Comparison of ENCODE assay signal across 18 cellular contexts in the genomic region with DNA sequence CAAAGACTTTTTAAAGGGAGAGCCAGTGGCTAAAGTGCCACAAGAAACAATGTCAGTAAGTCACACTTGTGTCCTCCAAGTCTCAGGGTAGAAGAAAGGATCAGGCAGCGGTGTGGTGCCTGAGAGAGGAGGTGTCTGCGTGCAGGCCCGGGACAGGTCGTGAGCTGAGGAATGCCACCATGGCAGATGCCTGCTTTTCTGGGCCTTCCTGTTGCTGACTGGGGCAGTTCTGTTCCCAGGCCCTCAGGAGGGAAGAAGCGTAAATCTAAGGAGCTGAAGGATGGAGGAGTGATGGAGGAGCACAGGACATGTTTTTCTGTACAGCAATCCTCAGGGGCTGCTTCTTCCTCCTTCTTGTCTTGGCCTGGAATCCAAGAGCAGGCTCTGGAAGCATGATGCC.
A peak's percentile ranks its signal among the peaks of the same experiment; 100 is the strongest.
DNase-seq lines count a peak whose midpoint lies in the region; ATAC-seq, FAIRE-seq and TF ChIP-seq lines count a peak whose summit lies in the region.
"Had no signal": no experiment of that assay in that cellular context is flagged by ENCODE, and none has a peak within 500 bp of the region (broad histone marks: within the 10 kb centered on the region; RNA-seq: fewer than 3 reads in every experiment).

No MANE protein-coding gene starts in this region.

- H4K5ac ChIP-seq in H1 (ENCODE audit: insufficient read length, low read depth, low read length): no peak overlapping the region

- H3K9me3 ChIP-seq in T-helper 17 cell (ENCODE audit: control insufficient read depth, low read length, poor library complexity, severe bottlenecking) (no peaks in the 10 kb centered on the region), H1 (ENCODE audit: insufficient read depth in 2 of 2, low read depth in 1 of 2, low read length in 1 of 2) (no peaks in the 10 kb centered on the region), sigmoid colon (no peaks in the 10 kb centered on the region)

- TF ChIP-seq POLR2A in H1 (IDR thresholded peaks at IDR 0.05; ENCODE audit: control extremely low read depth in 1 of 2, low read depth in 2 of 2, low read length in 2 of 2) (no peak), sigmoid colon (IDR thresholded peaks at IDR 0.05) (no peak)

- no peaks in the 10 kb centered on the region for H3K23me2 ChIP-seq in H1 (ENCODE audit: low read depth, low read length)

- H3K79me2 ChIP-seq in H1 (ENCODE audit: control insufficient read depth in 1 of 2, insufficient read depth in 2 of 2, low read length in 2 of 2): no peaks in the 10 kb centered on the region

- H2BK12ac ChIP-seq in H1 (ENCODE audit: low read depth, low read length): 0 out of 2 replicates have a peak overlapping the region, but pooled peaks have one; percentile 9

- intact Hi-C loops in sigmoid colon (cut with DNase I): no loop called here

- TF ChIP-seq CTCF in H1 (IDR thresholded peaks at IDR 0.05; ENCODE audit: control extremely low read depth in 1 of 3, insufficient read depth in 1 of 3, low read depth in 1 of 3, low read length in 3 of 3) (no peak), nephron progenitor cell (IDR thresholded peaks at IDR 0.05) (no peak), sigmoid colon (IDR thresholded peaks at IDR 0.05) (no peak)

- no peak overlapping the region for H3K23ac ChIP-seq in H1 (ENCODE audit: insufficient read length)

- H3K36me3 Mint-ChIP-seq in T-helper 17 cell (ENCODE audit: low read depth) (no peaks in the 10 kb centered on the region), nephron progenitor cell (ENCODE audit: low read depth) (no peaks in the 10 kb centered on the region)
- no peaks in the 10 kb centered on the region for H3K36me3 Mint-ChIP-seq in activated T-cell treated with anti-CD3 and anti-CD28 coated beads, Interleukin-2, amount 50 U/mL, for 24 hours (ENCODE audit: low read depth)
- H3K36me3 Mint-ChIP-seq: CD4-positive, alpha-beta memory T cell had no signal

- no peaks in the 10 kb centered on the region for H3K36me3 ChIP-seq in H1 (ENCODE audit: control insufficient read depth in 2 of 4, insufficient read depth in 4 of 4, low read length in 3 of 4)
- H3K36me3 ChIP-seq in sigmoid colon: no peaks in the 10 kb centered on the region

- H3K4me3 Mint-ChIP-seq in T-helper 17 cell: no peak overlapping the region
- no peak overlapping the region for H3K4me3 Mint-ChIP-seq in nephron progenitor cell
- H3K4me3 Mint-ChIP-seq in activated T-cell treated with anti-CD3 and anti-CD28 coated beads, Interleukin-2, amount 50 U/mL, for 24 hours: no peak overlapping the region
- H3K4me3 Mint-ChIP-seq: CD4-positive, alpha-beta memory T cell; GM23338 had no signal

- H3K27me3 Mint-ChIP-seq in T-helper 17 cell (peaks cover 57% of the 10 kb centered on the region), nephron progenitor cell (ENCODE audit: low read depth, poor library complexity) (peaks cover 13% of the 10 kb centered on the region)
- H3K27me3 Mint-ChIP-seq in activated T-cell treated with anti-CD3 and anti-CD28 coated beads, Interleukin-2, amount 50 U/mL, for 24 hours: peaks cover 2% of the 10 kb centered on the region

- no peak overlapping the region for H2AK5ac ChIP-seq in H1 (ENCODE audit: low read depth, low read length)

- H3K4me1 Mint-ChIP-seq in T-helper 17 cell: peaks cover 3% of the 10 kb centered on the region
- H3K4me1 Mint-ChIP-seq in nephron progenitor cell: peaks cover 6% of the 10 kb centered on the region
- H3K4me1 Mint-ChIP-seq in activated T-cell treated with anti-CD3 and anti-CD28 coated beads, Interleukin-2, amount 50 U/mL, for 24 hours (ENCODE audit: low read depth): no peaks in the 10 kb centered on the region
- H3K4me1 Mint-ChIP-seq: CD4-positive, alpha-beta memory T cell had no signal

- H2BK15ac ChIP-seq in H1 (ENCODE audit: low read length): no peak overlapping the region

- no peak overlapping the region for H2BK120ac ChIP-seq in H1 (replicated peaks; ENCODE audit: low read depth, low read length)

- WGBS in H1 (ENCODE audit: extremely low coverage in 1 of 2, insufficient coverage in 1 of 2, insufficient read length in 1 of 2, insufficient replicate concordance in 2 of 2, low coverage in 1 of 2, low lambda C conversion rate in 2 of 2, missing lambda C conversion rate in 1 of 2), 2 experiments: 87% methylated on average over 5 of the region's 5 CpGs; no CpG with 5 or more reads in 1 of the 2 experiments
- 93 to 96% methylated on average over 5 of the region's 5 CpGs for WGBS in sigmoid colon, 2 donors

- POLR2A ChIA-PET in H1 (lab: Charles Lee; ENCODE audit: partially characterized antibody): interaction anchor here (1.2 kb wide), 1 partner anchor 78 kb away, joined by 3 read pairs; no protein-coding TSS in a partner anchor

- no peak overlapping the region for H2AFZ ChIP-seq in H1 (ENCODE audit: low read length)
- H2AFZ ChIP-seq: GM23338 had no signal

- no peaks in the 10 kb centered on the region for H4K20me1 ChIP-seq in H1 (replicated peaks in 1 of 2; ENCODE audit: control insufficient read depth in 1 of 2, insufficient read depth in 2 of 2, low read length in 2 of 2)

- no peak for FAIRE-seq in H1 (lab: Jason Lieb, UNC)
- FAIRE-seq: GM12891, GM18507, H54 had no signal

- no peak overlapping the region for H3K4me2 ChIP-seq in H1 (ENCODE audit: insufficient read depth in 1 of 2, low read depth in 2 of 2, low read length in 2 of 2)
- H3K4me2 ChIP-seq: GM23338 had no signal

- H3K4me1 ChIP-seq in H1 (replicated peaks in 1 of 4; ENCODE audit: control insufficient read depth in 3 of 4, insufficient read depth in 4 of 4, low read length in 3 of 4): peaks cover 0 to 5% (median 2%) of the 10 kb centered on the region in 4 experiments; a peak in 5 of 7 replicates
- H3K4me1 ChIP-seq in sigmoid colon: peaks cover 0 to 22% (median 16%) of the 10 kb centered on the region in 4 donors

- H2BK20ac ChIP-seq in H1 (ENCODE audit: low read length): no peak overlapping the region

- TF ChIP-seq EP300 in H1 (IDR thresholded peaks at IDR 0.05; ENCODE audit: borderline replicate concordance in 1 of 2, low read depth in 2 of 2, low read length in 2 of 2): no peak
- TF ChIP-seq EP300 in sigmoid colon (IDR thresholded peaks at IDR 0.05): no peak

- H4K91ac ChIP-seq in H1 (replicated peaks; ENCODE audit: insufficient read length, low read length): no peak overlapping the region

- H2BK5ac ChIP-seq in H1 (ENCODE audit: low read depth, low read length): no peak overlapping the region

- H3K9ac ChIP-seq in H1 (replicated peaks in 1 of 4; ENCODE audit: extremely low read depth in 1 of 4, low read depth in 3 of 4, low read length in 3 of 4): no peak overlapping the region

- CTCF ChIA-PET in H1 (lab: Charles Lee; ENCODE audit: partially characterized antibody): no interaction called here

- no peaks in the 10 kb centered on the region for H3K79me1 ChIP-seq in H1 (ENCODE audit: low read depth, low read length)

- H3K27ac Mint-ChIP-seq in T-helper 17 cell: peak overlapping the region; percentile 45
- H3K27ac Mint-ChIP-seq in nephron progenitor cell: peak overlapping the region; percentile 3
- H3K27ac Mint-ChIP-seq in activated T-cell treated with anti-CD3 and anti-CD28 coated beads, Interleukin-2, amount 50 U/mL, for 24 hours: no peak overlapping the region
- H3K27ac Mint-ChIP-seq: GM23338 had no signal

- H3K14ac ChIP-seq in H1 (ENCODE audit: insufficient read length): no peak overlapping the region

- no peaks in the 10 kb centered on the region for H3K27me3 ChIP-seq in H1 (replicated peaks in 1 of 4; ENCODE audit: control insufficient read depth in 3 of 4, extremely low read depth in 1 of 4, insufficient read depth in 3 of 4, low read length in 3 of 4)
- H3K27me3 ChIP-seq in sigmoid colon: no peaks in the 10 kb centered on the region

- H4K8ac ChIP-seq in H1 (ENCODE audit: extremely low read depth, insufficient read depth, low read length): no peak overlapping the region

- no peak for ATAC-seq in T-helper 17 cell
- ATAC-seq: GM23338, HCT116 had no signal

- DNase-seq in T-helper 17 cell: no peak
- no peak for DNase-seq in H1 (ENCODE audit: low read depth in 1 of 2, low spot score in 2 of 2)
- no peak for DNase-seq in nephron progenitor cell
- DNase-seq in activated T-cell treated with anti-CD3 and anti-CD28 coated beads, Interleukin-2, amount 50 U/mL, for 24 hours: no peak
- DNase-seq in NOMO-1 treated with dmso at 0.1 percent for 144 hours (lab: John Stamatoyannopoulos, UW; ENCODE audit: unreplicated experiment): no peak
- no peak for DNase-seq in sigmoid colon
- DNase-seq: C1 segment of cervical spinal cord; Calu3; CD4-positive, alpha-beta memory T cell; COR-L47; DMS53; DMS79 treated with DMSO at 0.1 percent for 48 hours; GF-D8 had no signal

- no peak for TF ChIP-seq RAD21 in H1 (IDR thresholded peaks at IDR 0.05 in 1 of 2, conservative IDR thresholded peaks at IDR 0.05 in 1 of 2; ENCODE audit: low read depth in 2 of 2, low read length in 2 of 2)

- H3K4ac ChIP-seq in H1 (replicated peaks; ENCODE audit: insufficient read length, low read depth, low read length): no peak overlapping the region

- H3K9me3 Mint-ChIP-seq in nephron progenitor cell: peaks cover 9% of the 10 kb centered on the region
- H3K9me3 Mint-ChIP-seq in activated T-cell treated with anti-CD3 and anti-CD28 coated beads, Interleukin-2, amount 50 U/mL, for 24 hours: no peaks in the 10 kb centered on the region
- H3K9me3 Mint-ChIP-seq: CD4-positive, alpha-beta memory T cell had no signal

- no peak overlapping the region for H3K18ac ChIP-seq in H1 (ENCODE audit: extremely low read depth, low read length)

- H3K4me3 ChIP-seq in H1 (ENCODE audit: extremely low read depth in 1 of 4, insufficient read depth in 2 of 4, low read depth in 3 of 4, low read length in 4 of 4) (no peak overlapping the region), sigmoid colon (no peak overlapping the region)
- H3K4me3 ChIP-seq: GM23338 had no signal

- no peak overlapping the region for H3K56ac ChIP-seq in H1 (replicated peaks; ENCODE audit: insufficient read length, low read depth, low read length)

- H3K27ac ChIP-seq in H1 (ENCODE audit: low read depth, low read length) (no peak overlapping the region), sigmoid colon (no peak overlapping the region)

TF ChIP-seq in H1, 55 proteins besides CTCF, POLR2A, EP300 and RAD21 (continues in another document):
- no peak for TF ChIP-seq MAFK (IDR thresholded peaks at IDR 0.05; ENCODE audit: low read depth, low read length)
- TF ChIP-seq CEBPB (IDR thresholded peaks at IDR 0.05; ENCODE audit: low read depth, low read length): no peak
- no peak for TF ChIP-seq GABPA (IDR thresholded peaks at IDR 0.05; ENCODE audit: borderline replicate concordance, insufficient read depth, low read length)
- no peak for TF ChIP-seq NANOG (IDR thresholded peaks at IDR 0.05; ENCODE audit: insufficient read depth, low read depth, low read length, poor library complexity, severe bottlenecking)
- TF ChIP-seq SP1 (IDR thresholded peaks at IDR 0.05; ENCODE audit: low read depth, low read length): no peak
- no peak for TF ChIP-seq TEAD4 (IDR thresholded peaks at IDR 0.05; ENCODE audit: low read depth, low read length)
- TF ChIP-seq CTBP2 (IDR thresholded peaks at IDR 0.05; ENCODE audit: borderline replicate concordance, insufficient read depth, insufficient read length, low read length): no peak
- no peak for TF ChIP-seq ATF3 (IDR thresholded peaks at IDR 0.05; ENCODE audit: insufficient read depth, low read depth, low read length)
